In genomic region chr2:131490616-131491468, GRCh38 we compare ENCODE assay signal across 8 cellular contexts. TPM values are rescaled to one million over a fixed set of nuclear protein-coding genes. Genes with fewer than 3 reads are reported as not detected.
DNase-seq lines count a peak whose midpoint lies in the region; ATAC-seq and TF ChIP-seq lines count a peak whose summit lies in the region.
"Not testable (repeated sequence)": the region's sequence is repeated elsewhere in the genome, so short reads cannot be mapped to it uniquely, and the experiment has no call there.

No MANE protein-coding gene starts in this region.

- not testable (repeated sequence) for TF ChIP-seq CTCF in AG04449 (IDR thresholded peaks at IDR 0.05; ENCODE audit: insufficient read depth, low read length, missing control alignments); VCaP (conservative IDR thresholded peaks at IDR 0.05); fibroblast of lung (conservative IDR thresholded peaks at IDR 0.05 in 1 of 2, IDR thresholded peaks at IDR 0.05 in 1 of 2; ENCODE audit: low read depth in 1 of 2, low read length in 2 of 2)

- peak overlapping the region; percentile 81 for H3K27ac ChIP-seq in VCaP
- not testable (repeated sequence) for H3K27ac ChIP-seq in fibroblast of lung (ENCODE audit: insufficient read depth, low read length); mesodermal cell (ENCODE audit: low read depth, low read length, severe bottlenecking)

- H3K36me3 ChIP-seq in adipocyte (ENCODE audit: control insufficient read depth, insufficient read depth, low read length, severe bottlenecking); fibroblast of lung (ENCODE audit: control insufficient read depth, insufficient read depth, low read length): not testable (repeated sequence)
- H3K36me3 ChIP-seq in mesodermal cell (ENCODE audit: control insufficient read depth, insufficient read depth, low read length): peaks cover 26% of the 10 kb centered on the region

- POLR2A ChIA-PET in AG04449 (lab: Yijun Ruan, JAX): not testable (repeated sequence)

- H3K79me2 ChIP-seq in fibroblast of lung (ENCODE audit: control insufficient read depth, insufficient read depth, low read length): peaks cover 46% of the 10 kb centered on the region

- CTCF ChIA-PET in AG04449 (lab: Yijun Ruan, JAX): interaction anchor here (1.9 kb wide), 1 partner anchor 8 kb away, joined by 6 read pairs; no protein-coding TSS in a partner anchor

- H2AFZ ChIP-seq in fibroblast of lung (ENCODE audit: low read length): not testable (repeated sequence)

- H3K4me3 ChIP-seq in AG04449 (ENCODE audit: low read depth, low read length) (peak overlapping the region; percentile 56), adipocyte (ENCODE audit: low read length) (peak overlapping the region; percentile 66), fibroblast of lung (replicated peaks in 1 of 4; ENCODE audit: control extremely low read depth in 1 of 4, insufficient read depth in 1 of 4, low read depth in 3 of 4, low read length in 4 of 4) (peak overlapping the region; percentile 27 to 92 (median 48)), mesodermal cell (ENCODE audit: extremely low read depth, insufficient read depth, low read length, poor library complexity, severe bottlenecking) (peak overlapping the region; percentile 34)

- WGBS in mesodermal cell (ENCODE audit: insufficient coverage in 2 of 2), 2 experiments: 60 to 69% methylated on average over 17 to 18 of the region's 20 CpGs

- not testable (repeated sequence) for DNase-seq in AG04449 (ENCODE audit: low read depth, low spot score); adipocyte (ENCODE audit: low read depth)
- DNase-seq in NCI-H2107 (lab: John Stamatoyannopoulos, UW): peak; percentile 8
- DNase-seq in fibroblast of lung (ENCODE audit: low read depth in 2 of 2): peak; percentile 34 to 41
- peak; percentile 14 for DNase-seq in stimulated activated CD4-positive, alpha-beta T cell treated with anti-CD3 and anti-CD28 coated beads, Interleukin-12 subunit alpha, Interleukin-12 subunit beta, amount 100 ng/mL, for 4 hours

- peak; percentile 20 for ATAC-seq in GM19395 (IDR thresholded peaks at IDR 0.05; ENCODE audit: unreplicated experiment)

- not testable (repeated sequence) for H3K4me1 ChIP-seq in adipocyte (ENCODE audit: control insufficient read depth, insufficient read depth, low read length); fibroblast of lung (ENCODE audit: control insufficient read depth, extremely low read depth, insufficient read depth, low read length); mesodermal cell (ENCODE audit: control insufficient read depth, insufficient read depth, low read length, poor library complexity, severe bottlenecking)

- H3K9me3 ChIP-seq in adipocyte (ENCODE audit: control insufficient read depth, low read length); fibroblast of lung (ENCODE audit: control insufficient read depth, insufficient read depth, low read depth, low read length); mesodermal cell (ENCODE audit: control insufficient read depth, low read length): not testable (repeated sequence)

- H3K4me2 ChIP-seq in fibroblast of lung (ENCODE audit: extremely low read depth, insufficient read depth, low read length): peak overlapping the region; percentile 71

- not testable (repeated sequence) for H3K27me3 ChIP-seq in adipocyte (replicated peaks; ENCODE audit: control insufficient read depth, insufficient read depth, low read length); fibroblast of lung (ENCODE audit: control insufficient read depth, insufficient read depth, low read length)

- not testable (repeated sequence) for H4K20me1 ChIP-seq in fibroblast of lung (ENCODE audit: control insufficient read depth, extremely low read depth, insufficient read depth, low read length)

- peak overlapping the region; percentile 63 for H3K9ac ChIP-seq in adipocyte (ENCODE audit: low read length)
- H3K9ac ChIP-seq in fibroblast of lung (ENCODE audit: insufficient read depth, low read length): not testable (repeated sequence)

RNA-seq across cellular contexts. Expression of gene MZT2A, which starts 1.4 kb away (rescaled TPM):
- 65.2 and 88.4 TPM in 2 replicates for total RNA-seq in fibroblast of lung
- polyA plus RNA-seq in fibroblast of lung: 30.1 and 30.8 TPM in 2 replicates
- 98.6 and 107 TPM in 2 replicates for polyA plus RNA-seq in fibroblast of lung (2012)
- 4.2 and 10.2 TPM in 2 replicates for polyA minus RNA-seq in fibroblast of lung (ENCODE audit: low replicate concordance)
- 117 TPM for polyA plus RNA-seq in mesodermal cell (2013, experiment 1 of 2)
- polyA plus RNA-seq in mesodermal cell (2013, experiment 2 of 2): 92.9 TPM

RNA-seq across cellular contexts. Expression of gene TUBA3D, which starts 14.9 kb away (rescaled TPM):
- not detected in 2 replicates for total RNA-seq in fibroblast of lung
- not detected in 2 replicates for polyA plus RNA-seq in fibroblast of lung
- not detected in 2 replicates for polyA plus RNA-seq in fibroblast of lung (2012)
- polyA minus RNA-seq in fibroblast of lung (ENCODE audit: low replicate concordance): not detected in 2 replicates
- polyA plus RNA-seq in mesodermal cell (2013, experiment 1 of 2): not detected
- not detected for polyA plus RNA-seq in mesodermal cell (2013, experiment 2 of 2)

RNA-seq across cellular contexts. Expression of gene CCDC74A, which starts 36.8 kb away (rescaled TPM):
- total RNA-seq in fibroblast of lung: 5.9 and 6.7 TPM in 2 replicates
- polyA plus RNA-seq in fibroblast of lung: 5.4 and 6.5 TPM in 2 replicates
- 6.7 and 7.0 TPM in 2 replicates for polyA plus RNA-seq in fibroblast of lung (2012)
- 0.74 and 2.8 TPM in 2 replicates for polyA minus RNA-seq in fibroblast of lung (ENCODE audit: low replicate concordance)
- polyA plus RNA-seq in mesodermal cell (2013, experiment 1 of 2): 52.0 TPM
- 41.9 TPM for polyA plus RNA-seq in mesodermal cell (2013, experiment 2 of 2)
